Comparison of ENCODE assay signal across 8 cellular contexts in the genomic region with DNA sequence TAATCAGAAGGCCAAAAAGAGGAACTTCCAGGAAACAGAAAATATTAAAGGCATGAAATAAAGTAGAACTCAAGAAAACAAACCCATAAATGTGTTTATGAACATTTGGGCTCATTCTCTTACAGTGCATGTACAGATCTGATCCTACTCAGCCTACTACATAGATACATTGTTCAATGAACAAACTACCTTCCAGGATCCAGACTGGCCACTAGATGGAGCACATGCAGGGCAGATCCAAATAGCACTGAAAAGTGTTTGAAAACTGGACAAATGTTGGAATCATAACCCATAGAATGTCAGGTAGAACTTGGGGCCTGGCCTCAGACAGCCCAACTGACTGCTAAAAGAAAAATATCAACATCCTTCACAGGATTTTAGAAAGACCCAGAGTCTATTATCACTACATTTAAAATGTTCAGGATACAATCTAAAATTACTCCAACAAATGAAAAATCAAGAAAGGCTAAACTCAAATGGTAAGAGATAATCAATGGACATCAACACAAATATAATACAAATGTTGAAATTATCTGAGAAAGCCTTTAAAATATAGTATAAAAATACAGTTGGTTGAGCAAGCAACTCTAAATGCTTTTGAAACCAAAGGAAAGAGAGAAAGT.
A peak's percentile ranks its signal among the peaks of the same experiment; 100 is the strongest.
DNase-seq lines count a peak whose midpoint lies in the region; ATAC-seq and TF ChIP-seq lines count a peak whose summit lies in the region.

No MANE protein-coding gene starts in this region.

- TF ChIP-seq POLR2A in heart left ventricle (IDR thresholded peaks at IDR 0.05): no peak

- H3K36me3 Mint-ChIP-seq in naive thymus-derived CD4-positive, alpha-beta T cell: no peaks in the 10 kb centered on the region

- POLR2A ChIA-PET in naive thymus-derived CD4-positive, alpha-beta T cell (lab: Charles Lee): no interaction called here

- H3K9me3 ChIP-seq in heart left ventricle (peaks cover 0 to 15% (median 0%) of the 10 kb centered on the region in 12 donors), right cardiac atrium (ENCODE audit: control insufficient read depth, low read length) (peaks cover 3% of the 10 kb centered on the region)
- H3K9me3 ChIP-seq in naive thymus-derived CD4-positive, alpha-beta T cell (ENCODE audit: control insufficient read depth in 2 of 3, low read length in 3 of 3): no peaks in the 10 kb centered on the region

- H3K27me3 ChIP-seq in heart left ventricle (no peaks in the 10 kb centered on the region), right cardiac atrium (ENCODE audit: control insufficient read depth, insufficient read depth) (no peaks in the 10 kb centered on the region)
- H3K27me3 ChIP-seq in naive thymus-derived CD4-positive, alpha-beta T cell (ENCODE audit: control insufficient read depth in 2 of 2, insufficient read depth in 2 of 2, low read length in 2 of 2): no peaks in the 10 kb centered on the region

- H3K9me3 Mint-ChIP-seq in naive thymus-derived CD4-positive, alpha-beta T cell: peaks cover 0 to 6% (median 0%) of the 10 kb centered on the region in 11 donors

- H3K36me3 ChIP-seq in heart left ventricle: no peaks in the 10 kb centered on the region
- H3K36me3 ChIP-seq in naive thymus-derived CD4-positive, alpha-beta T cell (ENCODE audit: control insufficient read depth in 2 of 3, insufficient read depth in 3 of 3, low read length in 3 of 3): no peaks in the 10 kb centered on the region

- DNase-seq in heart left ventricle (no peak), right cardiac atrium (no peak), HT1080 (ENCODE audit: low read depth) (peak; percentile 55), SK-N-DZ (ENCODE audit: low spot score) (peak; percentile 50), foreskin melanocyte (peak; percentile 11), amniotic stem cell (lab: John Stamatoyannopoulos, UW) (no peak)
- no peak for DNase-seq in naive thymus-derived CD4-positive, alpha-beta T cell

- peak; percentile 44 to 74 (median 58) for TF ChIP-seq CTCF in heart left ventricle (IDR thresholded peaks at IDR 0.05)

- H3K4me3 ChIP-seq in heart left ventricle: no peak overlapping the region
- H3K4me3 ChIP-seq in right cardiac atrium (ENCODE audit: low read length): no peak overlapping the region
- H3K4me3 ChIP-seq in naive thymus-derived CD4-positive, alpha-beta T cell (ENCODE audit: low read length): no peak overlapping the region

- no peak overlapping the region for H3K4me3 Mint-ChIP-seq in naive thymus-derived CD4-positive, alpha-beta T cell

- CTCF ChIA-PET in naive thymus-derived CD4-positive, alpha-beta T cell (lab: Charles Lee): no interaction called here

- ATAC-seq in heart left ventricle (no peak), right cardiac atrium (no peak), GM18520 (IDR thresholded peaks at IDR 0.05; ENCODE audit: unreplicated experiment) (no peak)
- ATAC-seq in naive thymus-derived CD4-positive, alpha-beta T cell: no peak

- no peak overlapping the region for H3K27ac Mint-ChIP-seq in naive thymus-derived CD4-positive, alpha-beta T cell

- no peaks in the 10 kb centered on the region for H3K4me1 Mint-ChIP-seq in naive thymus-derived CD4-positive, alpha-beta T cell

- intact Hi-C loops in heart left ventricle (cut with DNase I) (loop anchor here in 5 of 10 donors (2.0 to 5.0 kb wide), 3 partner anchors 57 to 62 kb away; no protein-coding TSS in a partner anchor), right cardiac atrium (cut with DNase I) (loop anchor here in 1 of 4 donors (5.0 kb wide), 1 partner anchor 62 kb away; no protein-coding TSS in a partner anchor)
- intact Hi-C loops in naive thymus-derived CD4-positive, alpha-beta T cell (cut with micrococcal nuclease): no loop called here

- H3K4me1 ChIP-seq in heart left ventricle: peaks cover 0 to 13% (median 0%) of the 10 kb centered on the region in 12 donors
- no peaks in the 10 kb centered on the region for H3K4me1 ChIP-seq in right cardiac atrium (ENCODE audit: control insufficient read depth, insufficient read depth, low read length)
- no peaks in the 10 kb centered on the region for H3K4me1 ChIP-seq in naive thymus-derived CD4-positive, alpha-beta T cell (ENCODE audit: control insufficient read depth in 2 of 2, insufficient read depth in 2 of 2, low read length in 2 of 2)

- H3K27me3 Mint-ChIP-seq in naive thymus-derived CD4-positive, alpha-beta T cell: peaks cover 0 to 33% (median 25%) of the 10 kb centered on the region in 5 donors

- no peak overlapping the region for H3K27ac ChIP-seq in heart left ventricle
- H3K27ac ChIP-seq in right cardiac atrium (ENCODE audit: low read length): no peak overlapping the region
- no peak overlapping the region for H3K27ac ChIP-seq in naive thymus-derived CD4-positive, alpha-beta T cell (ENCODE audit: low read depth, low read length)

Comparison
In these comparisons a context has a peak if more than half of its experiments do, and no peak if none do; other contexts are left out.
1. DNase-seq: peak in HT1080 (single experiment), SK-N-DZ (single experiment) and foreskin melanocyte (single experiment); none in heart left ventricle (0 of 5), right cardiac atrium (0 of 3), naive thymus-derived CD4-positive, alpha-beta T cell (0 of 9) and amniotic stem cell (single experiment).